Comparison of ENCODE assay signal across 1 cellular context in genomic region chr7:107746006-107746405, GRCh38.
TF ChIP-seq lines count a peak whose summit lies in the region.

No MANE protein-coding gene starts in this region.

TF ChIP-seq in HCT116, 20 proteins besides CTCF, POLR2A, EP300 and RAD21 (continued from another document):
- TF ChIP-seq REST (IDR thresholded peaks at IDR 0.05; ENCODE audit: low read depth), result no peak
- no peak for TF ChIP-seq YY1 (IDR thresholded peaks at IDR 0.05; ENCODE audit: extremely low read depth, insufficient replicate concordance, low read depth, low read length)
- no peak for TF ChIP-seq CBX3 (IDR thresholded peaks at IDR 0.05; ENCODE audit: low read depth)
- TF ChIP-seq, protein P1, sequence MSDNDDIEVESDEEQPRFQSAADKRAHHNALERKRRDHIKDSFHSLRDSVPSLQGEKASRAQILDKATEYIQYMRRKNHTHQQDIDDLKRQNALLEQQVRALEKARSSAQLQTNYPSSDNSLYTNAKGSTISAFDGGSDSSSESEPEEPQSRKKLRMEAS (IDR thresholded peaks at IDR 0.05), result no peak
- no peak for TF ChIP-seq EZH2 (IDR thresholded peaks at IDR 0.05)
- TF ChIP-seq ATF3 (IDR thresholded peaks at IDR 0.05), result no peak
- TF ChIP-seq SP1 (IDR thresholded peaks at IDR 0.05; ENCODE audit: low read depth), result no peak
